Comparison of ENCODE assay signal across 8 cellular contexts in the genomic region with DNA sequence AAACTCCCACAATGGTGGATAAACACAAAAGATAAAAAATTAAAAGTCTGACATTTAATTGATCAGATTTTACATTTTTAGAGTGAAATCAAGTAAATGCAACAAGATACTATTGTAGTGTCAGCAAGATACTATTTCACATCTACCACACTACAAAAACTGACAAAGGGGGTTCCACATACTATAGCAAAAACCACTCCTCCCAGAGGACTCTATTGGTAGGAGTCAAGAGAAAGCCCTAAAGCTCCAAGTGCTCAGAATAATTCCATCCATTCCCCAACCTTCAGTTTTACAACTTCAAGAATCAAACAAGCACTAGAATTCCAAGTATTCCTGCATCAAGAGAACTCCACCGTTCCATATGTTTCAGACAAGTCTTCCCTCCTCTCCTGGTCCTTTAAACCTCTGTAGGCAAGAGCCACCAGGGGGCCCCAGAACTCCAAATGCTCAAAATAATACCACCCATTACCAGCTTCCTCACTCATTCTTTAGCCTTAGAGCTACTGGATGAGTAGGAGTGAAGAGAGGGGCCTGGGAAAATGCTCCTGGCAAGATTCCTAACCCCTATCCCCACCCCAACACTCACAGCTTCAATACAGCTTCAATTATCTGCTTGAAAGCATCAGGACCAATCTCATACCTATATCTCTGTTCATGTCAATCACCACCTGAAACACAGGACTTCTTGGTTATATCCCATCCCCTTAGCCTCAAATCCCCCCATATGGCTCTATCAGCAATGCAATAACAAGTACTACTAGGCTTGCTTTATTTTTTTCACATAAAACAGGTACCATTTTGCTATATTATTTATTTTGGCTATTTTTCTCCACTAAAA. TPM values are rescaled to one million over a fixed set of nuclear protein-coding genes. Genes with fewer than 3 reads are reported as not detected.
DNase-seq lines count a peak whose midpoint lies in the region; FAIRE-seq and TF ChIP-seq lines count a peak whose summit lies in the region.

No MANE protein-coding gene starts in this region.

- no peak overlapping the region for H3K27ac ChIP-seq in hepatocyte

- peaks cover 71% of the 10 kb centered on the region for H4K20me1 ChIP-seq in hepatocyte (ENCODE audit: insufficient read depth, poor library complexity, severe bottlenecking)

- H3K36me3 ChIP-seq in hepatocyte (replicated peaks; ENCODE audit: insufficient read depth, low read depth): no peaks in the 10 kb centered on the region

- no peaks in the 10 kb centered on the region for H3K9me3 ChIP-seq in hepatocyte (ENCODE audit: low read depth)

- peaks cover 8% of the 10 kb centered on the region for H3K4me1 ChIP-seq in hepatocyte (ENCODE audit: insufficient read depth)

- peak; percentile 71 for DNase-seq in AG20443 (ENCODE audit: low spot score)
- no peak for DNase-seq in GM18507 (ENCODE audit: extremely low spot score, insufficient read length, low read depth)
- DNase-seq in HuH-7 (ENCODE audit: low spot score): peak; percentile 29
- DNase-seq in RPMI8226: peak; percentile 63
- peak; percentile 50 for DNase-seq in amniotic epithelial cell (ENCODE audit: low read depth)
- DNase-seq in hepatocyte (ENCODE audit: low spot score): peak; percentile 65
- DNase-seq in stimulated activated CD4-positive, alpha-beta T cell treated with anti-CD3 and anti-CD28 coated beads, Interleukin-2, amount 100 ng/mL, for 48 hours: peak; percentile 19 to 35
- no peak for DNase-seq in H4 (ENCODE audit: low spot score)

- 26% methylated on average over 1 of the region's 1 CpG for WGBS in hepatocyte (ENCODE audit: low lambda C conversion rate, missing lambda C conversion rate)

- peaks cover 90% of the 10 kb centered on the region for H3K79me2 ChIP-seq in hepatocyte

- no peak overlapping the region for H3K4me2 ChIP-seq in hepatocyte

- peak; percentile 62 for FAIRE-seq in GM18507 (lab: Jason Lieb, UNC)

- H3K9me2 ChIP-seq in hepatocyte (replicated peaks; ENCODE audit: insufficient read depth): no peaks in the 10 kb centered on the region

- H2AFZ ChIP-seq in hepatocyte: no peak overlapping the region

- TF ChIP-seq CTCF in hepatocyte (IDR thresholded peaks at IDR 0.05; ENCODE audit: poor library complexity): peak; percentile 61

- no peaks in the 10 kb centered on the region for H3K27me3 ChIP-seq in hepatocyte

- H3K4me3 ChIP-seq in hepatocyte: no peak overlapping the region

RNA-seq across cellular contexts. Expression of gene TOR1AIP2, which starts 9.9 kb away (rescaled TPM):
- total RNA-seq in hepatocyte: 158 TPM in 2 replicates
- 36.6 and 38.6 TPM in 2 replicates for polyA plus RNA-seq in hepatocyte
- total RNA-seq in H4 (2014; rRNA removed; shearing (Covaris generic)): 45.2 and 68.9 TPM in 2 replicates

RNA-seq across cellular contexts. Expression of gene TOR1AIP1, which starts 14.4 kb away (rescaled TPM):
- 36.1 and 45.6 TPM in 2 replicates for total RNA-seq in hepatocyte
- 18.8 and 25.9 TPM in 2 replicates for polyA plus RNA-seq in hepatocyte
- total RNA-seq in H4 (2014; rRNA removed; shearing (Covaris generic)): 28.4 and 38.6 TPM in 2 replicates

Comparison
In these comparisons a context has a peak if more than half of its experiments do, and no peak if none do; other contexts are left out.
1. DNase-seq: peak in AG20443 (single experiment), HuH-7 (single experiment), RPMI8226 (single experiment), amniotic epithelial cell (single experiment), hepatocyte (single experiment) and stimulated activated CD4-positive, alpha-beta T cell treated with anti-CD3 and anti-CD28 coated beads, Interleukin-2, amount 100 ng/mL, for 48 hours (2 of 2); none in GM18507 (single experiment) and H4 (single experiment).